In the genomic region with DNA sequence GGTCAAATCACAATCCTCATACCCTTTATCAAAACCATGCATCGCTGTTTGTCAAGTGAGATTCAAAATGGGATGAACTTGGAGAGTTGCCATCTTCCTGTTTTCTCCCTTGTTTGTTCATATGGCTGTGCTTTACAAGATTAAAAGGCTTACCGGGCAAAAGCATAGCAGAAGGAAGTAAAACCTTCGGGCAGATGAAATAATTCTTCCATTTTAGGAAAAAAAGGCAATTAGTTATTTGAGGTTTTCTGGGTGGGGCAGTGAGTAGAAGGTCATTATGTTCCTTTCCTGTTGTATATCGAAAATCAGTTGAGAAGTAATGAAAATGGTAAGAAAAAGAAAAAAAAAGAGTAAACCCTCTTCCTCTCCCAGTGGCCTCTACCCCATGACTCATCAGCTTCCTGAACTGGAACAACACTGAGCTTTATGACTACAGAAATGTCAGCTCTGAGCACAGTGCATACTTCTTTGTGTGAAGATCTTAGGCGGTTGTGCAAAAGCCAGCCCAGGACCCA, we compare ENCODE assay signal across 11 cellular contexts.
DNase-seq lines count a peak whose midpoint lies in the region; ATAC-seq lines count a peak whose summit lies in the region.
"Had no signal": no experiment of that assay in that cellular context is flagged by ENCODE, and none has a peak within 500 bp of the region (broad histone marks: within the 10 kb centered on the region; RNA-seq: fewer than 3 reads in every experiment).

No MANE protein-coding gene starts in this region.

- no peak overlapping the region for H3K4me3 ChIP-seq in muscle layer of duodenum (ENCODE audit: low read depth in 1 of 2, low read length in 2 of 2)
- H3K4me3 ChIP-seq: ovary had no signal

- H3K4me1 ChIP-seq in muscle layer of duodenum (ENCODE audit: control insufficient read depth in 1 of 2, insufficient read depth in 2 of 2, low read length in 2 of 2) = no peaks in the 10 kb centered on the region

- no peaks in the 10 kb centered on the region for H3K27me3 ChIP-seq in muscle layer of duodenum (ENCODE audit: low read depth, low read length)
- H3K27me3 ChIP-seq: ovary had no signal

- no peaks in the 10 kb centered on the region for H3K9me3 ChIP-seq in muscle layer of duodenum (ENCODE audit: control insufficient read depth in 1 of 2, low read length in 2 of 2)
- H3K9me3 ChIP-seq: ovary had no signal

- no peak for ATAC-seq in HG03139 (IDR thresholded peaks at IDR 0.05; ENCODE audit: unreplicated experiment)

- no peaks in the 10 kb centered on the region for H3K36me3 ChIP-seq in muscle layer of duodenum (ENCODE audit: control insufficient read depth in 1 of 2, insufficient read depth in 2 of 2, low read length in 2 of 2)
- H3K36me3 ChIP-seq: ovary had no signal

- DNase-seq in CD1c-positive myeloid dendritic cell (ENCODE audit: extremely low spot score) (peak; percentile 1), NCI-H1092 treated with DMSO at 0.1 percent for 48 hours (lab: John Stamatoyannopoulos, UW) (peak; percentile 79), dedifferentiated amniotic fluid mesenchymal stem cell (ENCODE audit: extremely low spot score) (peak; percentile 70), DMS79 treated with DMSO at 0.1 percent for 48 hours (lab: John Stamatoyannopoulos, UW) (no peak), T1000 (lab: John Stamatoyannopoulos, UW) (no peak), GM19240 (ENCODE audit: insufficient read length, low spot score) (no peak)
- DNase-seq: activated gamma-delta T cell treated with Interleukin-2 at 50 U/mL for 16 hours, ovary had no signal

- peak overlapping the region; percentile 17 for H3K27ac ChIP-seq in muscle layer of duodenum (ENCODE audit: low read length)
- H3K27ac ChIP-seq: KMS-11, ovary had no signal

Comparison
In these comparisons a context has a peak if more than half of its experiments do, and no peak if none do; other contexts are left out.
1. DNase-seq: peak in CD1c-positive myeloid dendritic cell (single experiment), NCI-H1092 treated with DMSO at 0.1 percent for 48 hours (single experiment) and dedifferentiated amniotic fluid mesenchymal stem cell (single experiment); none in DMS79 treated with DMSO at 0.1 percent for 48 hours (single experiment), T1000 (single experiment) and GM19240 (single experiment).